ENCODE assay signal across 19 cellular contexts in genomic region chr6:161436106-161436876, GRCh38.
A peak's percentile ranks its signal among the peaks of the same experiment; 100 is the strongest.
DNase-seq lines count a peak whose midpoint lies in the region; ATAC-seq, FAIRE-seq and TF ChIP-seq lines count a peak whose summit lies in the region.
"Had no signal": no experiment of that assay in that cellular context is flagged by ENCODE, and none has a peak within 500 bp of the region (broad histone marks: within the 10 kb centered on the region; RNA-seq: fewer than 3 reads in every experiment).

No MANE protein-coding gene starts in this region.

- no peaks in the 10 kb centered on the region for H3K36me3 Mint-ChIP-seq in astrocyte (ENCODE audit: low read depth, unreplicated experiment)
- H3K36me3 Mint-ChIP-seq in stimulated activated effector memory CD8-positive, alpha-beta T cell treated with anti-CD3 and anti-CD28 coated beads, Interleukin-12 subunit alpha, Interleukin-12 subunit beta, amount 100 ng/mL, for 72 hours, result peaks cover 5% of the 10 kb centered on the region
- H3K36me3 Mint-ChIP-seq in activated T-cell treated with anti-CD3 and anti-CD28 coated beads, Interleukin-2, amount 50 U/mL, for 24 hours (ENCODE audit: low read depth), result no peaks in the 10 kb centered on the region
- H3K36me3 Mint-ChIP-seq: activated naive CD4-positive, alpha-beta T cell treated with anti-CD3 and anti-CD28 coated beads, Interleukin-2, amount 50 U/mL, for 72 hours had no signal

- no peaks in the 10 kb centered on the region for H3K79me2 ChIP-seq in astrocyte (ENCODE audit: insufficient read depth, low read length)

- H3K27me3 Mint-ChIP-seq in astrocyte (ENCODE audit: low read depth, unreplicated experiment), result peaks cover 4% of the 10 kb centered on the region
- no peaks in the 10 kb centered on the region for H3K27me3 Mint-ChIP-seq in activated T-cell treated with anti-CD3 and anti-CD28 coated beads, Interleukin-2, amount 50 U/mL, for 24 hours

- H3K9ac ChIP-seq in astrocyte (ENCODE audit: low read length), result peak overlapping the region; percentile 83

- no peak for TF ChIP-seq CTCF in astrocyte (IDR thresholded peaks at IDR 0.05; ENCODE audit: insufficient read depth, low read depth, low read length)

- H3K4me1 ChIP-seq in astrocyte (ENCODE audit: insufficient read depth, low read length), result peaks cover 39% of the 10 kb centered on the region
- H3K4me1 ChIP-seq: colonic mucosa had no signal

- no peaks in the 10 kb centered on the region for H3K9me3 ChIP-seq in astrocyte (ENCODE audit: insufficient read depth, low read depth, low read length)
- H3K9me3 ChIP-seq: Caco-2, colonic mucosa, stomach had no signal

- H4K20me1 ChIP-seq in astrocyte (ENCODE audit: insufficient read depth, low read length), result no peaks in the 10 kb centered on the region

- H3K27ac Mint-ChIP-seq in astrocyte (ENCODE audit: unreplicated experiment), result no peak overlapping the region
- H3K27ac Mint-ChIP-seq in stimulated activated effector memory CD8-positive, alpha-beta T cell treated with anti-CD3 and anti-CD28 coated beads, Interleukin-12 subunit alpha, Interleukin-12 subunit beta, amount 100 ng/mL, for 72 hours, result no peak overlapping the region
- no peak overlapping the region for H3K27ac Mint-ChIP-seq in activated T-cell treated with anti-CD3 and anti-CD28 coated beads, Interleukin-2, amount 50 U/mL, for 24 hours
- H3K27ac Mint-ChIP-seq: activated naive CD4-positive, alpha-beta T cell treated with anti-CD3 and anti-CD28 coated beads, Interleukin-2, amount 50 U/mL, for 72 hours; activated T-helper 1 cell treated with anti-CD3 and anti-CD28 coated beads, Interleukin-12 subunit alpha, Interleukin-12 subunit beta, Interleukin-2, Interleukin-4 antibody, amounts not matched to agents 30 ng/mL and 10 ng/mL and 1 ng/mL, durations not matched to agents 14 hours and 24 hours and 36 hours had no signal

- peaks cover 24% of the 10 kb centered on the region for H3K4me1 Mint-ChIP-seq in astrocyte (ENCODE audit: low read depth, unreplicated experiment)
- H3K4me1 Mint-ChIP-seq in stimulated activated effector memory CD8-positive, alpha-beta T cell treated with anti-CD3 and anti-CD28 coated beads, Interleukin-12 subunit alpha, Interleukin-12 subunit beta, amount 100 ng/mL, for 72 hours, result peaks cover 5% of the 10 kb centered on the region
- no peaks in the 10 kb centered on the region for H3K4me1 Mint-ChIP-seq in activated T-cell treated with anti-CD3 and anti-CD28 coated beads, Interleukin-2, amount 50 U/mL, for 24 hours (ENCODE audit: low read depth)

- H3K4me3 Mint-ChIP-seq in astrocyte (ENCODE audit: unreplicated experiment), result no peak overlapping the region
- H3K4me3 Mint-ChIP-seq in stimulated activated effector memory CD8-positive, alpha-beta T cell treated with anti-CD3 and anti-CD28 coated beads, Interleukin-12 subunit alpha, Interleukin-12 subunit beta, amount 100 ng/mL, for 72 hours, result no peak overlapping the region
- H3K4me3 Mint-ChIP-seq in activated T-cell treated with anti-CD3 and anti-CD28 coated beads, Interleukin-2, amount 50 U/mL, for 24 hours, result no peak overlapping the region
- H3K4me3 Mint-ChIP-seq: activated T-helper 1 cell treated with anti-CD3 and anti-CD28 coated beads, Interleukin-12 subunit alpha, Interleukin-12 subunit beta, Interleukin-2, Interleukin-4 antibody, amounts not matched to agents 30 ng/mL and 10 ng/mL and 1 ng/mL, durations not matched to agents 14 hours and 24 hours and 36 hours had no signal

- ATAC-seq in stimulated activated effector memory CD8-positive, alpha-beta T cell treated with anti-CD3 and anti-CD28 coated beads, Interleukin-12 subunit alpha, Interleukin-12 subunit beta, amount 100 ng/mL, for 72 hours, result peak; percentile 58
- no peak for ATAC-seq in left lobe of liver
- ATAC-seq: activated naive CD4-positive, alpha-beta T cell treated with anti-CD3 and anti-CD28 coated beads, Interleukin-2, amount 50 U/mL, for 72 hours had no signal

- no peaks in the 10 kb centered on the region for H3K27me3 ChIP-seq in astrocyte (ENCODE audit: insufficient read depth, low read length)
- H3K27me3 ChIP-seq: colonic mucosa, stomach had no signal

- H3K4me2 ChIP-seq in astrocyte (ENCODE audit: low read length), result no peak overlapping the region

- FAIRE-seq in astrocyte (lab: Jason Lieb, UNC), result no peak
- FAIRE-seq: endometrium, HTR-8/SVneo had no signal

- no peak overlapping the region for H2AFZ ChIP-seq in astrocyte (ENCODE audit: low read depth, low read length)

- peaks cover 4% of the 10 kb centered on the region for H3K9me3 Mint-ChIP-seq in astrocyte (ENCODE audit: unreplicated experiment)
- no peaks in the 10 kb centered on the region for H3K9me3 Mint-ChIP-seq in stimulated activated effector memory CD8-positive, alpha-beta T cell treated with anti-CD3 and anti-CD28 coated beads, Interleukin-12 subunit alpha, Interleukin-12 subunit beta, amount 100 ng/mL, for 72 hours
- H3K9me3 Mint-ChIP-seq in activated T-cell treated with anti-CD3 and anti-CD28 coated beads, Interleukin-2, amount 50 U/mL, for 24 hours, result no peaks in the 10 kb centered on the region
- H3K9me3 Mint-ChIP-seq: activated naive CD4-positive, alpha-beta T cell treated with anti-CD3 and anti-CD28 coated beads, Interleukin-2, amount 50 U/mL, for 72 hours; activated T-helper 1 cell treated with anti-CD3 and anti-CD28 coated beads, Interleukin-12 subunit alpha, Interleukin-12 subunit beta, Interleukin-2, Interleukin-4 antibody, amounts not matched to agents 30 ng/mL and 10 ng/mL and 1 ng/mL, durations not matched to agents 14 hours and 24 hours and 36 hours had no signal

- peak; percentile 40 for DNase-seq in HK-2 (ENCODE audit: unreplicated experiment)
- DNase-seq in astrocyte (ENCODE audit: low read depth), result no peak
- peak; percentile 40 for DNase-seq in kidney glomerular epithelial cell (lab: John Stamatoyannopoulos, UW)
- no peak for DNase-seq in stimulated activated effector memory CD8-positive, alpha-beta T cell treated with anti-CD3 and anti-CD28 coated beads, Interleukin-12 subunit alpha, Interleukin-12 subunit beta, amount 100 ng/mL, for 72 hours (ENCODE audit: low spot score in 2 of 2)
- DNase-seq in left lobe of liver (ENCODE audit: low spot score), result no peak
- DNase-seq in activated T-cell treated with anti-CD3 and anti-CD28 coated beads, Interleukin-2, amount 50 U/mL, for 24 hours, result no peak
- no peak for DNase-seq in NCI-H69 (lab: John Stamatoyannopoulos, UW)
- DNase-seq: activated CD8-positive, alpha-beta memory T cell treated with anti-CD3 and anti-CD28 coated beads for 24 hours; Caco-2; colonic mucosa; hippocampal formation; NCI-H1092; NCI-H2029 treated with DMSO at 0.1 percent for 48 hours; NCI-H446 treated with DMSO at 0.1 percent for 48 hours; stomach had no signal

- H3K36me3 ChIP-seq in astrocyte (ENCODE audit: insufficient read depth, low read length), result no peaks in the 10 kb centered on the region
- H3K36me3 ChIP-seq: colonic mucosa, stomach had no signal

- H3K27ac ChIP-seq in astrocyte (ENCODE audit: low read depth, low read length), result peak overlapping the region; percentile 75
- H3K27ac ChIP-seq: colonic mucosa, stomach had no signal

- H3K4me3 ChIP-seq in astrocyte (ENCODE audit: insufficient read depth, low read depth, low read length), result no peak overlapping the region
- H3K4me3 ChIP-seq: colonic mucosa, stomach had no signal

Comparison
In these comparisons a context has a peak if more than half of its experiments do, and no peak if none do; other contexts are left out.
1. DNase-seq: peak in HK-2 (single experiment) and kidney glomerular epithelial cell (single experiment); none in astrocyte (single experiment), stimulated activated effector memory CD8-positive, alpha-beta T cell treated with anti-CD3 and anti-CD28 coated beads, Interleukin-12 subunit alpha, Interleukin-12 subunit beta, amount 100 ng/mL, for 72 hours (0 of 2), left lobe of liver (single experiment), activated T-cell treated with anti-CD3 and anti-CD28 coated beads, Interleukin-2, amount 50 U/mL, for 24 hours (single experiment) and NCI-H69 (single experiment).